Comparison of ENCODE assay signal across 1 cellular context in genomic region chr15:85840079-85840801, GRCh38.
TF ChIP-seq lines count a peak whose summit lies in the region.

No MANE protein-coding gene starts in this region.

TF ChIP-seq in HepG2, 621 proteins besides CTCF, POLR2A, EP300 and RAD21 (continued from another document):
- no peak for TF ChIP-seq CREBL2 (CRISPR knock-in tag; IDR thresholded peaks at IDR 0.05; ENCODE audit: borderline replicate concordance)
- TF ChIP-seq MTERF4 (CRISPR knock-in tag; IDR thresholded peaks at IDR 0.05) = no peak
- TF ChIP-seq RARA (CRISPR knock-in tag; IDR thresholded peaks at IDR 0.05) = peak; percentile 50; the same call in 1 of the 2 replicates
- peak; percentile 43; the same call in 1 of the 2 replicates for TF ChIP-seq ZNF644 (CRISPR knock-in tag; IDR thresholded peaks at IDR 0.05; ENCODE audit: low read depth)
- TF ChIP-seq SMC3 (IDR thresholded peaks at IDR 0.05; ENCODE audit: low read length) = peak; percentile 69; the same call in 1 of the 2 replicates
- TF ChIP-seq KAT7 (CRISPR knock-in tag; IDR thresholded peaks at IDR 0.05; ENCODE audit: borderline replicate concordance) = 0 out of 2 replicates have a peak, but pooled peaks have one; percentile 45
- peak; percentile 83 for TF ChIP-seq PAXIP1 (CRISPR knock-in tag; conservative IDR thresholded peaks at IDR 0.05)
- peak; percentile 64; the same call in 1 of the 2 replicates for TF ChIP-seq ZNF547 (CRISPR knock-in tag; IDR thresholded peaks at IDR 0.05)
- TF ChIP-seq ZNF782 (CRISPR knock-in tag; IDR thresholded peaks at IDR 0.05; ENCODE audit: borderline replicate concordance) = peak; percentile 47; the same call in 1 of the 2 replicates
- peak; percentile 93; the same call in 1 of the 2 replicates for TF ChIP-seq ZNF580 (CRISPR knock-in tag; IDR thresholded peaks at IDR 0.05; ENCODE audit: borderline replicate concordance, low read depth)
